ENCODE assay signal across 15 cellular contexts in the genomic region with DNA sequence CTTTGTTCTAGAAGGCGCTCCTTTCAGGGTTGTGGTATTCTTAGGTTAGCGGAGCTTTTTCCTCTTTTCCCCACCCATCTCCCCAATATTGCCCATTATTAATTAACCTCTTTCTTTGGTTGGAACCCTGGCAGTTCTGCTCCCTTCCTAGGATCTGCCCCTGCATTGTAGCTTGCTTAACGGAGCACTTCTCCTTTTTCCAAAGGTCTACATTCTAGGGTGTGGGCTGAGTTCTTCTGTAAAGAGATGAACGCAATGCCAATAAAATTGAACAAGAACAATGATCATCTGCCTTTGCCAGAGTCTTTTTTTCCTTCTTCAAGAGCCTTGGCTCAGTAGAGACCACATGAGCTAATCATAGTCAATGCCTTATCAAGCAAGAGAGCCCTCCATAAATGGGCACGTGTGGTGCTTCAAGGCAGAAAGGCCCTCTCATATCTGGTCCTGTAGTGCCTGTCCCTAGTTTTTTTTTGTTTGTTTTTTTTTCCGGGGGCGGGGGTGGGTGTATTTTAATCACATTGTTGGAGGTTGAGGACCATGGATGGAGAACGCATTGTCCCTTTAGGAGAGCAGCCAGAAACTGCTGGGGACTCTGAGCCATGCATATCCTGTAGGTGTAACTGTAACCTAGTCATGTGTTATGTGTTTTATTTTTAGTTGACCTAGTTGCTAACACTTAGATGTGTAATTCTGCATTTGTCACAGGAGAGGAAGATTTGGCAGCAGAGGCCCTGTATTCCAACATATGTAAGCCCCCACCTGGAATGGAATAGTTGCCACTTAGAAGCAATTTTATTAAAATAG.
DNase-seq lines count a peak whose midpoint lies in the region; ATAC-seq and TF ChIP-seq lines count a peak whose summit lies in the region.
"Had no signal": no experiment of that assay in that cellular context is flagged by ENCODE, and none has a peak within 500 bp of the region (broad histone marks: within the 10 kb centered on the region; RNA-seq: fewer than 3 reads in every experiment).

No MANE protein-coding gene starts in this region.

- peaks cover 0 to 16% of the 10 kb centered on the region in 2 donors for H3K4me1 Mint-ChIP-seq in natural killer cell
- H3K4me1 Mint-ChIP-seq in natural killer cell treated with Interleukin-12 subunit alpha and Interleukin-12 subunit beta and Interleukin-15 and Interleukin-18, amount 100 ng/mL, for 72 hours (ENCODE audit: low read depth in 2 of 2): peaks cover 0 to 11% of the 10 kb centered on the region in 2 donors
- H3K4me1 Mint-ChIP-seq: neural crest cell had no signal

- whole genome bisulfite sequencing in lung, 2 donors: 68 to 70% methylated on average over 8 of the region's 8 CpGs
- 56 to 62% methylated on average over 8 of the region's 8 CpGs for WGBS in aorta, 2 donors

- H3K36me3 ChIP-seq in ascending aorta: peaks cover 34 to 57% of the 10 kb centered on the region in 2 donors
- H3K36me3 ChIP-seq in lung (ENCODE audit: control insufficient read depth in 2 of 2, insufficient read depth in 2 of 2, low read length in 2 of 2): peaks cover 6 to 17% of the 10 kb centered on the region in 2 donors
- H3K36me3 ChIP-seq in aorta (ENCODE audit: control insufficient read depth in 1 of 2, insufficient read depth in 2 of 2, low read length in 1 of 2): peaks cover 0 to 1% of the 10 kb centered on the region in 2 donors

- no peaks in the 10 kb centered on the region for H3K9me3 Mint-ChIP-seq in natural killer cell
- no peaks in the 10 kb centered on the region for H3K9me3 Mint-ChIP-seq in natural killer cell treated with Interleukin-12 subunit alpha and Interleukin-12 subunit beta and Interleukin-15 and Interleukin-18, amount 100 ng/mL, for 72 hours

- H3K9me3 ChIP-seq in ascending aorta: no peaks in the 10 kb centered on the region
- no peaks in the 10 kb centered on the region for H3K9me3 ChIP-seq in lung (ENCODE audit: control insufficient read depth in 2 of 2, insufficient read depth in 1 of 2, low read length in 1 of 2)
- H3K9me3 ChIP-seq in aorta (ENCODE audit: control insufficient read depth, low read length): no peaks in the 10 kb centered on the region
- H3K9me3 ChIP-seq: Caco-2 had no signal

- H3K36me3 Mint-ChIP-seq in natural killer cell: peaks cover 19% of the 10 kb centered on the region
- peaks cover 21% of the 10 kb centered on the region for H3K36me3 Mint-ChIP-seq in natural killer cell treated with Interleukin-12 subunit alpha and Interleukin-12 subunit beta and Interleukin-15 and Interleukin-18, amount 100 ng/mL, for 72 hours

- H3K27ac ChIP-seq in ascending aorta (peak overlapping the region; percentile 29 to 37), lung (ENCODE audit: low read depth in 1 of 2, low read length in 1 of 2) (peak overlapping the region; percentile 11 to 97), aorta (ENCODE audit: low read depth in 1 of 2, low read length in 2 of 2) (peak overlapping the region in 1 of 2 donors; percentile 34)

- H3K4me1 ChIP-seq in ascending aorta: peaks cover 0 to under 1% of the 10 kb centered on the region in 2 donors
- H3K4me1 ChIP-seq in lung (ENCODE audit: control insufficient read depth in 2 of 2, insufficient read depth in 2 of 2, low read length in 2 of 2): peaks cover 5 to 29% of the 10 kb centered on the region in 2 donors
- no peaks in the 10 kb centered on the region for H3K4me1 ChIP-seq in aorta (ENCODE audit: control insufficient read depth in 1 of 2, insufficient read depth in 2 of 2, low read length in 2 of 2)
- H3K4me1 ChIP-seq: Caco-2 had no signal

- H3K4me3 ChIP-seq in ascending aorta (no peak overlapping the region), lung (no peak overlapping the region), aorta (ENCODE audit: low read length in 2 of 2) (no peak overlapping the region)

- ATAC-seq in natural killer cell: peak in 1 of 3 donors; percentile 44
- no peak for ATAC-seq in natural killer cell treated with Interleukin-12 subunit alpha and Interleukin-12 subunit beta and Interleukin-15 and Interleukin-18, amount 100 ng/mL, for 72 hours
- ATAC-seq in lung (ENCODE audit: insufficient read depth, low FRiP score): no peak
- ATAC-seq in aorta (ENCODE audit: low FRiP score): peak; percentile 30
- no peak for ATAC-seq in GM21529 (IDR thresholded peaks at IDR 0.05; ENCODE audit: unreplicated experiment)
- no peak for ATAC-seq in HG02981 (IDR thresholded peaks at IDR 0.05; ENCODE audit: unreplicated experiment)
- ATAC-seq: HepG2 had no signal

- H3K27me3 ChIP-seq in ascending aorta (no peaks in the 10 kb centered on the region), lung (ENCODE audit: control insufficient read depth, insufficient read depth) (no peaks in the 10 kb centered on the region), aorta (ENCODE audit: control insufficient read depth in 1 of 2, insufficient read depth in 2 of 2, low read length in 1 of 2) (no peaks in the 10 kb centered on the region)

- TF ChIP-seq CTCF in natural killer cell (IDR thresholded peaks at IDR 0.05): no peak
- no peak for TF ChIP-seq CTCF in ascending aorta (IDR thresholded peaks at IDR 0.05)
- no peak for TF ChIP-seq CTCF in lung (IDR thresholded peaks at IDR 0.05; ENCODE audit: control extremely low read depth, extremely low read depth)

- no peak overlapping the region for H3K4me3 Mint-ChIP-seq in natural killer cell
- H3K4me3 Mint-ChIP-seq in natural killer cell treated with Interleukin-12 subunit alpha and Interleukin-12 subunit beta and Interleukin-15 and Interleukin-18, amount 100 ng/mL, for 72 hours: no peak overlapping the region
- H3K4me3 Mint-ChIP-seq: neural crest cell had no signal

- H3K27ac Mint-ChIP-seq in natural killer cell: peak overlapping the region; percentile 56 to 58
- peak overlapping the region in 1 of 2 donors; percentile 10 for H3K27ac Mint-ChIP-seq in natural killer cell treated with Interleukin-12 subunit alpha and Interleukin-12 subunit beta and Interleukin-15 and Interleukin-18, amount 100 ng/mL, for 72 hours

- intact Hi-C loops in natural killer cell (cut with micrococcal nuclease): no loop called here
- intact Hi-C loops in ascending aorta (cut with DNase I): no loop called here
- intact Hi-C loops in aorta (cut with DNase I): no loop called here

- H3K27me3 Mint-ChIP-seq in natural killer cell (ENCODE audit: low read depth in 2 of 2): no peaks in the 10 kb centered on the region
- H3K27me3 Mint-ChIP-seq in natural killer cell treated with Interleukin-12 subunit alpha and Interleukin-12 subunit beta and Interleukin-15 and Interleukin-18, amount 100 ng/mL, for 72 hours: no peaks in the 10 kb centered on the region

- DNase-seq in natural killer cell (no peak), ascending aorta (ENCODE audit: low spot score in 2 of 2) (no peak), lung (ENCODE audit: low spot score) (no peak), aorta (no peak)
- no peak for DNase-seq in natural killer cell treated with Interleukin-12 subunit alpha and Interleukin-12 subunit beta and Interleukin-15 and Interleukin-18, amount 100 ng/mL, for 72 hours (ENCODE audit: low spot score)
- no peak for DNase-seq in stimulated activated naive CD4-positive, alpha-beta T cell treated with Interleukin-2 at 50 U/mL for 16 hours (lab: John Stamatoyannopoulos, UW)
- DNase-seq: activated CD4-positive, CD25-positive, alpha-beta regulatory T cell; Caco-2; foreskin fibroblast; NCI-H82; T-helper 2 cell had no signal
